ENCODE assay signal across 16 cellular contexts in the genomic region with DNA sequence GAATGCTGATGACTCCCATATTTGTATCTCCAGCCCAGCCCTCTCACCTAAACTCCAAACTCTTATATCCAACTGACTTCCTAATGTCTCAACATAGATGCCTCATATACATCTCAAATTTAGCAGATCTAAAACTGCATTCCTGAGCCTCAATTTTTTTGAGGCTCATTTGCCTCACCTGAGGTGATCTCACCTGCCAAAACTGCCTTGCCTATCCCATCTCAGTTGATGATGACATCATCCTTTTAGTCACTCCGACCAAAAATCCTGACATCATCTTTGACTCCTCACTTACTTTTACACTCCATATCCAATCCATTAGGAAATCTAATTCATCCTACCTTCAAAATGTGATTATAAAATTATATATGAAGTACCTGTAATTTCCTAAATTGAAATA. TPM values are rescaled to one million over a fixed set of nuclear protein-coding genes. Genes with fewer than 3 reads are reported as not detected.
DNase-seq lines count a peak whose midpoint lies in the region; ATAC-seq and TF ChIP-seq lines count a peak whose summit lies in the region.
"Had no signal": no experiment of that assay in that cellular context is flagged by ENCODE, and none has a peak within 500 bp of the region (broad histone marks: within the 10 kb centered on the region; RNA-seq: fewer than 3 reads in every experiment).

No MANE protein-coding gene starts in this region.

- H3K79me2 ChIP-seq in PC-9 (ENCODE audit: low read depth), result no peaks in the 10 kb centered on the region

- CTCF ChIA-PET in PC-9 (lab: Charles Lee), result no interaction called here
- CTCF ChIA-PET in activated CD4-positive, alpha-beta T cell treated with anti-CD3 and anti-CD28 coated beads, Interleukin-2, amount 10 ng/mL, durations not matched to agents 7 days and 5 days (lab: Charles Lee), result interaction anchor here (0.8 to 2.1 kb wide), 2 partner anchors 11 to 14 kb away, joined by 3 to 9 read pairs; no protein-coding TSS in a partner anchor

- H3K27ac ChIP-seq in PC-9, result peak overlapping the region; percentile 12; the same call in 1 of the 2 replicates
- H3K27ac ChIP-seq in epithelial cell of prostate, result peak overlapping the region; percentile 58
- H3K27ac ChIP-seq in upper lobe of right lung, result no peak overlapping the region
- H3K27ac ChIP-seq: A549, C4-2B had no signal

- H3K27ac Mint-ChIP-seq in activated CD4-positive, alpha-beta T cell treated with anti-CD3 and anti-CD28 coated beads, Interleukin-2, amount 10 ng/mL, durations not matched to agents 7 days and 5 days, result no peak overlapping the region
- H3K27ac Mint-ChIP-seq: CD4-positive, alpha-beta memory T cell; HFFc6 had no signal

- no peak overlapping the region for H2AFZ ChIP-seq in PC-9

- no peaks in the 10 kb centered on the region for H3K9me3 Mint-ChIP-seq in activated CD4-positive, alpha-beta T cell treated with anti-CD3 and anti-CD28 coated beads, Interleukin-2, amount 10 ng/mL, durations not matched to agents 7 days and 5 days
- H3K9me3 Mint-ChIP-seq: CD4-positive, alpha-beta memory T cell; HFFc6 had no signal

- H3F3A ChIP-seq in PC-9 (ENCODE audit: insufficient read depth, low read depth), result peaks cover 18% of the 10 kb centered on the region; the same call in 1 of the 2 replicates

- DNase-seq in PC-9, result peak in 1 of 2 experiments; percentile 79
- peak; percentile 36 for DNase-seq in SW480 (ENCODE audit: low spot score)
- DNase-seq in epithelial cell of prostate (ENCODE audit: low read depth, low spot score), result peak; percentile 33
- no peak for DNase-seq in activated CD4-positive, alpha-beta T cell treated with anti-CD3 and anti-CD28 coated beads, Interleukin-2, amount 10 ng/mL, durations not matched to agents 7 days and 5 days
- DNase-seq in upper lobe of right lung, result no peak
- DNase-seq: BE2C; CD4-positive, alpha-beta memory T cell; DMS79 treated with DMSO at 0.1 percent for 48 hours; EL; HFFc6 had no signal

- H3K4me3 Mint-ChIP-seq in activated CD4-positive, alpha-beta T cell treated with anti-CD3 and anti-CD28 coated beads, Interleukin-2, amount 10 ng/mL, durations not matched to agents 7 days and 5 days, result no peak overlapping the region
- H3K4me3 Mint-ChIP-seq: CD4-positive, alpha-beta memory T cell; HFFc6 had no signal

- H3K9me3 ChIP-seq in PC-9 (ENCODE audit: insufficient read depth, low read depth) (no peaks in the 10 kb centered on the region), upper lobe of right lung (no peaks in the 10 kb centered on the region)
- H3K9me3 ChIP-seq: A549, BE2C, HAP-1 had no signal

- peaks cover 2% of the 10 kb centered on the region for H3K4me1 Mint-ChIP-seq in activated CD4-positive, alpha-beta T cell treated with anti-CD3 and anti-CD28 coated beads, Interleukin-2, amount 10 ng/mL, durations not matched to agents 7 days and 5 days
- H3K4me1 Mint-ChIP-seq: CD4-positive, alpha-beta memory T cell had no signal

- intact Hi-C loops in PC-9 (cut with micrococcal nuclease; ENCODE audit: unreplicated experiment), result no loop called here
- intact Hi-C loops in upper lobe of right lung (cut with DNase I), result no loop called here

- H3K4me1 ChIP-seq in PC-9 (replicated peaks; ENCODE audit: insufficient read depth), result peaks cover 29% of the 10 kb centered on the region
- no peaks in the 10 kb centered on the region for H3K4me1 ChIP-seq in upper lobe of right lung
- H3K4me1 ChIP-seq: A549, BE2C, HAP-1 had no signal

- H3K4me3 ChIP-seq in PC-9 (no peak overlapping the region), upper lobe of right lung (no peak overlapping the region)
- H3K4me3 ChIP-seq: A549, HAP-1 had no signal

- POLR2A ChIA-PET in PC-9 (lab: Charles Lee; ENCODE audit: unreplicated experiment), result no interaction called here
- POLR2A ChIA-PET in activated CD4-positive, alpha-beta T cell treated with anti-CD3 and anti-CD28 coated beads, Interleukin-2, amount 10 ng/mL, durations not matched to agents 7 days and 5 days (lab: Charles Lee), result no interaction called here

- H3K36me3 ChIP-seq in PC-9 (ENCODE audit: low read depth), result no peaks in the 10 kb centered on the region
- H3K36me3 ChIP-seq in upper lobe of right lung, result no peaks in the 10 kb centered on the region
- H3K36me3 ChIP-seq: BE2C, HAP-1 had no signal

- TF ChIP-seq CTCF in PC-9 (conservative IDR thresholded peaks at IDR 0.05), result no peak
- TF ChIP-seq CTCF in upper lobe of right lung (IDR thresholded peaks at IDR 0.05), result no peak

- no peaks in the 10 kb centered on the region for H4K20me1 ChIP-seq in PC-9 (ENCODE audit: insufficient read depth)

- no TSS peak for BruUV-seq in PC-9 (replicated peaks; lab: Mats Ljungman, UMichigan)

- H3K36me3 Mint-ChIP-seq in activated CD4-positive, alpha-beta T cell treated with anti-CD3 and anti-CD28 coated beads, Interleukin-2, amount 10 ng/mL, durations not matched to agents 7 days and 5 days (ENCODE audit: low read depth), result no peaks in the 10 kb centered on the region
- H3K36me3 Mint-ChIP-seq: CD4-positive, alpha-beta memory T cell had no signal

- ATAC-seq in SK-N-SH treated with all-trans-retinoic acid at 6 μM for 48 hours (no peak), upper lobe of right lung (no peak)

- no peak overlapping the region for H3K4me2 ChIP-seq in PC-9
- H3K4me2 ChIP-seq: A549 had no signal

- no peaks in the 10 kb centered on the region for H3K27me3 ChIP-seq in PC-9 (ENCODE audit: insufficient read depth, low read depth)
- H3K27me3 ChIP-seq in upper lobe of right lung, result no peaks in the 10 kb centered on the region

- H3K9me2 ChIP-seq in PC-9 (ENCODE audit: insufficient read depth), result no peaks in the 10 kb centered on the region

- peaks cover 28% of the 10 kb centered on the region for H3K27me3 Mint-ChIP-seq in activated CD4-positive, alpha-beta T cell treated with anti-CD3 and anti-CD28 coated beads, Interleukin-2, amount 10 ng/mL, durations not matched to agents 7 days and 5 days

TF ChIP-seq in SK-N-SH treated with all-trans-retinoic acid at 6 μM for 48 hours, 23 proteins besides CTCF, POLR2A, EP300 and RAD21:
- TF ChIP-seq TCF4 (CRISPR knock-in tag; IDR thresholded peaks at IDR 0.05; ENCODE audit: borderline replicate concordance), result no peak
- TF ChIP-seq ZFP30 (CRISPR knock-in tag; IDR thresholded peaks at IDR 0.05), result no peak
- TF ChIP-seq ISL1 (CRISPR knock-in tag; IDR thresholded peaks at IDR 0.05), result no peak
- TF ChIP-seq, protein P1, sequence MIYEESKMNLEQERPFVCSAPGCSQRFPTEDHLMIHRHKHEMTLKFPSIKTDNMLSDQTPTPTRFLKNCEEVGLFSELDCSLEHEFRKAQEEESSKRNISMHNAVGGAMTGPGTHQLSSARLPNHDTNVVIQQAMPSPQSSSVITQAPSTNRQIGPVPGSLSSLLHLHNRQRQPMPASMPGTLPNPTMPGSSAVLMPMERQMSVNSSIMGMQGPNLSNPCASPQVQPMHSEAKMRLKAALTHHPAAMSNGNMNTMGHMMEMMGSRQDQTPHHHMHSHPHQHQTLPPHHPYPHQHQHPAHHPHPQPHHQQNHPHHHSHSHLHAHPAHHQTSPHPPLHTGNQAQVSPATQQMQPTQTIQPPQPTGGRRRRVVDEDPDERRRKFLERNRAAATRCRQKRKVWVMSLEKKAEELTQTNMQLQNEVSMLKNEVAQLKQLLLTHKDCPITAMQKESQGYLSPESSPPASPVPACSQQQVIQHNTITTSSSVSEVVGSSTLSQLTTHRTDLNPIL (CRISPR knock-in tag; IDR thresholded peaks at IDR 0.05; ENCODE audit: low read depth), result no peak
- TF ChIP-seq ZFP3 (CRISPR knock-in tag; IDR thresholded peaks at IDR 0.05), result no peak
- TF ChIP-seq ESRRG (CRISPR knock-in tag; IDR thresholded peaks at IDR 0.05), result no peak
- no peak for TF ChIP-seq BACH2 (CRISPR knock-in tag; IDR thresholded peaks at IDR 0.05; ENCODE audit: borderline replicate concordance)

RNA-seq across cellular contexts. Expression of a gene that starts 25.6 kb away (rescaled TPM):
- total RNA-seq in PC-9 (2021) (55.1 and 111 TPM in 2 replicates), upper lobe of right lung (966 TPM)
- under 1 TPM in 1 of 2 experiments, not detected in 1; 0.37 TPM for total RNA-seq in activated CD4-positive, alpha-beta T cell treated with anti-CD3 and anti-CD28 coated beads, Interleukin-2, amount 10 ng/mL, durations not matched to agents 7 days and 5 days
- total RNA-seq: CD4-positive, alpha-beta memory T cell; H1; HT1080 had no signal

RNA-seq across cellular contexts. Expression of a gene that starts 26.6 kb away (rescaled TPM):
- total RNA-seq in PC-9 (2021) (not detected in 2 replicates), upper lobe of right lung (not detected)
- total RNA-seq in activated CD4-positive, alpha-beta T cell treated with anti-CD3 and anti-CD28 coated beads, Interleukin-2, amount 10 ng/mL, durations not matched to agents 7 days and 5 days, result not detected
- total RNA-seq: CD4-positive, alpha-beta memory T cell; HFFc6; HT1080 had no signal

RNA-seq across cellular contexts. Expression of a gene that starts 28.1 kb away (rescaled TPM):
- 0.33 and 0.60 TPM in 2 replicates for total RNA-seq in PC-9 (2021)
- under 1 TPM; 0.17 to 0.25 TPM for total RNA-seq in activated CD4-positive, alpha-beta T cell treated with anti-CD3 and anti-CD28 coated beads, Interleukin-2, amount 10 ng/mL, durations not matched to agents 7 days and 5 days
- total RNA-seq in upper lobe of right lung, result 0.29 TPM
- total RNA-seq: CD4-positive, alpha-beta memory T cell; HFFc6; HT1080 had no signal

RNA-seq across cellular contexts. Expression of a gene that starts 58.8 kb away (rescaled TPM):
- not detected in 2 replicates for total RNA-seq in PC-9 (2021)
- total RNA-seq in activated CD4-positive, alpha-beta T cell treated with anti-CD3 and anti-CD28 coated beads, Interleukin-2, amount 10 ng/mL, durations not matched to agents 7 days and 5 days, result not detected
- total RNA-seq in upper lobe of right lung, result not detected
- total RNA-seq: CD4-positive, alpha-beta memory T cell; H1; HFFc6; HT1080 had no signal

Comparison
In these comparisons a context has a peak if more than half of its experiments do, and no peak if none do; other contexts are left out.
1. DNase-seq: peak in SW480 (single experiment) and epithelial cell of prostate (single experiment); none in activated CD4-positive, alpha-beta T cell treated with anti-CD3 and anti-CD28 coated beads, Interleukin-2, amount 10 ng/mL, durations not matched to agents 7 days and 5 days (single experiment) and upper lobe of right lung (single experiment).
2. RNA of a gene that starts 25.6 kb away (total RNA-seq): 966 TPM in upper lobe of right lung (single experiment) and 55.1 to 111 TPM in PC-9; 0.37 TPM in activated CD4-positive, alpha-beta T cell treated with anti-CD3 and anti-CD28 coated beads, Interleukin-2, amount 10 ng/mL, durations not matched to agents 7 days and 5 days; every median in the first group is over 10 times any median in the second.